38 cellular contexts compared by ENCODE assay signal in the genomic region with DNA sequence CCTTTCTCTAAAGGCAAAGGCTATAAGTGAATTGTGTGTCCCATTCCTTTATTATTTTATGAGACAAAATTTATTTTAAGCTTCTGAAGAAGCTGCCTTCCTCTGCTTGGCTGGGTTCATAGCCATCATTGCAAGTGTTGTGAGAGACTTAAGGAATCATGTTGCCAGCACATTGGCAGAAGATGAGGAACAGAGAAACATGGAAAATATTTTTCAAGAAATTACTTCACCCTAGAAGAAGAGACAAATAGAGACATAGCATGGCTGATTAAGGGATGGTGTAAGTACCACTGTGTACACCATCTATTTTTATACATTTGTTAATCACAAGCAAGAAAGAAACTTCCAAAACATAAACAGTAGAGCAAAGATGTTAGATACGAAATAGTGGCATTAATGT.
"Had no signal": no experiment of that assay in that cellular context is flagged by ENCODE, and none has a peak within 500 bp of the region (broad histone marks: within the 10 kb centered on the region; RNA-seq: fewer than 3 reads in every experiment).

No MANE protein-coding gene starts in this region.

- ATAC-seq: activated naive CD4-positive, alpha-beta T cell treated with anti-CD3 and anti-CD28 coated beads, Interleukin-2, amount 50 U/mL, for 72 hours; activated naive CD8-positive, alpha-beta T cell treated with anti-CD3 and anti-CD28 coated beads, Interleukin-2, amount 50 U/mL, for 24 hours; activated T-cell treated with anti-CD3 and anti-CD28 coated beads, Interleukin-2, amount 50 U/mL, for 4 hours; activated T-cell treated with anti-CD3 and anti-CD28 coated beads, Interleukin-2, amount 50 U/mL, for 72 hours; activated T-helper 17 cell treated with anti-CD3 and anti-CD28 coated beads, Interleukin-2, amount 50 U/mL, for 72 hours; body of pancreas had no signal

- H3K27ac ChIP-seq: adrenal gland, ascending aorta, body of pancreas, brain microvascular endothelial cell, breast epithelium, cardiac muscle cell had no signal

- H3K9me3 Mint-ChIP-seq: activated naive CD4-positive, alpha-beta T cell treated with anti-CD3 and anti-CD28 coated beads for 36 hours; activated naive CD4-positive, alpha-beta T cell treated with anti-CD3 and anti-CD28 coated beads, Interleukin-2, amount 10 ng/mL, durations not matched to agents 7 days and 5 days; activated naive CD4-positive, alpha-beta T cell treated with anti-CD3 and anti-CD28 coated beads, Interleukin-2, amount 50 U/mL, for 24 hours; activated naive CD4-positive, alpha-beta T cell treated with anti-CD3 and anti-CD28 coated beads, Interleukin-2, amount 50 U/mL, for 72 hours; activated naive CD8-positive, alpha-beta T cell treated with anti-CD3 and anti-CD28 coated beads for 36 hours; activated naive CD8-positive, alpha-beta T cell treated with anti-CD3 and anti-CD28 coated beads, Interleukin-2, amount 10 ng/mL, durations not matched to agents 7 days and 5 days; activated T-cell treated with anti-CD3 and anti-CD28 coated beads, Interleukin-2, amount 50 U/mL, for 24 hours; activated T-cell treated with anti-CD3 and anti-CD28 coated beads, Interleukin-2, amount 50 U/mL, for 72 hours; activated T-helper 1 cell treated with anti-CD3 and anti-CD28 coated beads, Interleukin-12 subunit alpha, Interleukin-12 subunit beta, Interleukin-2, Interleukin-4 antibody, amounts not matched to agents 30 ng/mL and 10 ng/mL and 1 ng/mL, durations not matched to agents 14 hours and 24 hours and 36 hours; activated T-helper 2 cell treated with anti-CD3 and anti-CD28 coated beads, Interferon-gamma antibody, Interleukin-2, Interleukin-4, amounts not matched to agents 10 μg/mL and 5 μg/mL and 100 μg/mL, durations not matched to agents 14 hours and 24 hours and 36 hours; brain had no signal

- H3K27me3 Mint-ChIP-seq: activated naive CD4-positive, alpha-beta T cell treated with anti-CD3 and anti-CD28 coated beads, Interleukin-2, amount 10 ng/mL, durations not matched to agents 7 days and 5 days; activated naive CD4-positive, alpha-beta T cell treated with anti-CD3 and anti-CD28 coated beads, Interleukin-2, amount 50 U/mL, for 24 hours; activated naive CD8-positive, alpha-beta T cell; activated naive CD8-positive, alpha-beta T cell treated with anti-CD3 and anti-CD28 coated beads for 36 hours; activated naive CD8-positive, alpha-beta T cell treated with anti-CD3 and anti-CD28 coated beads, Interleukin-2, amount 10 ng/mL, durations not matched to agents 7 days and 5 days; activated naive CD8-positive, alpha-beta T cell treated with anti-CD3 and anti-CD28 coated beads, Interleukin-2, amount 50 U/mL, for 24 hours; activated T-cell treated with anti-CD3 and anti-CD28 coated beads, Interleukin-2, amount 50 U/mL, for 24 hours; activated T-helper 17 cell treated with anti-CD3 and anti-CD28 coated beads, Interleukin-2, amount 50 U/mL, for 72 hours; brain; central memory CD8-positive, alpha-beta T cell had no signal

- H3K4me3 ChIP-seq: adrenal gland, ascending aorta, body of pancreas, breast epithelium, cardiac muscle cell had no signal

- H3K4me1 Mint-ChIP-seq: activated naive CD4-positive, alpha-beta T cell treated with anti-CD3 and anti-CD28 coated beads, Interleukin-2, amount 10 ng/mL, durations not matched to agents 7 days and 5 days; activated naive CD4-positive, alpha-beta T cell treated with anti-CD3 and anti-CD28 coated beads, Interleukin-2, amount 50 U/mL, for 24 hours; activated naive CD8-positive, alpha-beta T cell treated with anti-CD3 and anti-CD28 coated beads for 36 hours; activated naive CD8-positive, alpha-beta T cell treated with anti-CD3 and anti-CD28 coated beads, Interleukin-2, amount 10 ng/mL, durations not matched to agents 7 days and 5 days; activated naive CD8-positive, alpha-beta T cell treated with anti-CD3 and anti-CD28 coated beads, Interleukin-2, amount 50 U/mL, for 24 hours; activated T-helper 17 cell treated with anti-CD3 and anti-CD28 coated beads, Interleukin-2, amount 50 U/mL, for 72 hours; central memory CD8-positive, alpha-beta T cell had no signal

- H3K36me3 Mint-ChIP-seq: activated naive CD4-positive, alpha-beta T cell treated with anti-CD3 and anti-CD28 coated beads, Interleukin-2, amount 10 ng/mL, durations not matched to agents 7 days and 5 days; activated naive CD4-positive, alpha-beta T cell treated with anti-CD3 and anti-CD28 coated beads, Interleukin-2, amount 50 U/mL, for 24 hours; activated naive CD4-positive, alpha-beta T cell treated with anti-CD3 and anti-CD28 coated beads, Interleukin-2, amount 50 U/mL, for 72 hours; activated naive CD8-positive, alpha-beta T cell; activated naive CD8-positive, alpha-beta T cell treated with anti-CD3 and anti-CD28 coated beads for 36 hours; activated naive CD8-positive, alpha-beta T cell treated with anti-CD3 and anti-CD28 coated beads, Interleukin-2, amount 10 ng/mL, durations not matched to agents 7 days and 5 days; brain had no signal

- H3K27ac Mint-ChIP-seq: activated naive CD4-positive, alpha-beta T cell treated with anti-CD3 and anti-CD28 coated beads for 36 hours; activated naive CD4-positive, alpha-beta T cell treated with anti-CD3 and anti-CD28 coated beads, Interleukin-2, amount 10 ng/mL, durations not matched to agents 7 days and 5 days; activated naive CD4-positive, alpha-beta T cell treated with anti-CD3 and anti-CD28 coated beads, Interleukin-2, amount 50 U/mL, for 24 hours; activated naive CD4-positive, alpha-beta T cell treated with anti-CD3 and anti-CD28 coated beads, Interleukin-2, amount 50 U/mL, for 72 hours; activated naive CD8-positive, alpha-beta T cell; activated naive CD8-positive, alpha-beta T cell treated with anti-CD3 and anti-CD28 coated beads for 36 hours; activated naive CD8-positive, alpha-beta T cell treated with anti-CD3 and anti-CD28 coated beads, Interleukin-2, amount 10 ng/mL, durations not matched to agents 7 days and 5 days; activated naive CD8-positive, alpha-beta T cell treated with anti-CD3 and anti-CD28 coated beads, Interleukin-2, amount 50 U/mL, for 24 hours; activated T-cell treated with anti-CD3 and anti-CD28 coated beads, Interleukin-2, amount 50 U/mL, for 24 hours; activated T-cell treated with anti-CD3 and anti-CD28 coated beads, Interleukin-2, amount 50 U/mL, for 72 hours; activated T-helper 1 cell treated with anti-CD3 and anti-CD28 coated beads, Interleukin-12 subunit alpha, Interleukin-12 subunit beta, Interleukin-2, Interleukin-4 antibody, amounts not matched to agents 30 ng/mL and 10 ng/mL and 1 ng/mL, durations not matched to agents 14 hours and 24 hours and 36 hours; activated T-helper 17 cell treated with anti-CD3 and anti-CD28 coated beads, Interleukin-2, amount 50 U/mL, for 72 hours; activated T-helper 2 cell treated with anti-CD3 and anti-CD28 coated beads, Interferon-gamma antibody, Interleukin-2, Interleukin-4, amounts not matched to agents 10 μg/mL and 5 μg/mL and 100 μg/mL, durations not matched to agents 14 hours and 24 hours and 36 hours had no signal

- H3K4me1 ChIP-seq: adrenal gland, ascending aorta, body of pancreas, breast epithelium had no signal

- H3K9me3 ChIP-seq: adrenal gland, ascending aorta, body of pancreas, breast epithelium had no signal

- DNase-seq: activated effector memory CD4-positive, alpha-beta T cell treated with anti-CD3 and anti-CD28 coated beads, Interleukin-2, amount 50 U/mL, for 16 hours; activated effector memory CD4-positive, alpha-beta T cell treated with Interleukin-2 at 50 U/mL for 16 hours; activated gamma-delta T cell; activated gamma-delta T cell treated with Interleukin-2 at 50 U/mL for 16 hours; activated naive CD4-positive, alpha-beta T cell; activated naive CD4-positive, alpha-beta T cell treated with anti-CD3 and anti-CD28 coated beads for 36 hours; activated naive CD4-positive, alpha-beta T cell treated with anti-CD3 and anti-CD28 coated beads, Interleukin-2, amount 10 ng/mL, durations not matched to agents 7 days and 5 days; activated naive CD4-positive, alpha-beta T cell treated with anti-CD3 and anti-CD28 coated beads, Interleukin-2, amount 50 U/mL, for 16 hours; activated naive CD4-positive, alpha-beta T cell treated with Interleukin-2 at 50 U/mL for 16 hours; activated naive CD8-positive, alpha-beta T cell treated with anti-CD3 and anti-CD28 coated beads for 36 hours; activated naive CD8-positive, alpha-beta T cell treated with anti-CD3 and anti-CD28 coated beads, Interleukin-2, amount 10 ng/mL, durations not matched to agents 7 days and 5 days; activated naive CD8-positive, alpha-beta T cell treated with anti-CD3 and anti-CD28 coated beads, Interleukin-2, amount 50 U/mL, for 24 hours; activated T-cell treated with anti-CD3 and anti-CD28 coated beads for 4 hours; activated T-cell treated with anti-CD3 and anti-CD28 coated beads, Interleukin-2, amount 50 U/mL, for 1 hour; activated T-cell treated with anti-CD3 and anti-CD28 coated beads, Interleukin-2, amount 50 U/mL, for 24 hours; activated T-cell treated with anti-CD3 and anti-CD28 coated beads, Interleukin-2, amount 50 U/mL, for 4 hours; activated T-cell treated with anti-CD3 and anti-CD28 coated beads, Interleukin-2, amount 50 U/mL, for 48 hours; activated T-cell treated with anti-CD3 and anti-CD28 coated beads, Interleukin-2, amount 50 U/mL, for 72 hours; adrenal gland; amniotic stem cell; amygdala; aorta; body of pancreas; brain microvascular endothelial cell; caudate nucleus; central memory CD4-positive, alpha-beta T cell; cerebellar nuclear complex had no signal

- H3K36me3 ChIP-seq: adrenal gland, ascending aorta, brain microvascular endothelial cell, breast epithelium, cardiac muscle cell had no signal

- H3K4me3 Mint-ChIP-seq: activated naive CD4-positive, alpha-beta T cell treated with anti-CD3 and anti-CD28 coated beads for 36 hours; activated naive CD4-positive, alpha-beta T cell treated with anti-CD3 and anti-CD28 coated beads, Interleukin-2, amount 10 ng/mL, durations not matched to agents 7 days and 5 days; activated naive CD4-positive, alpha-beta T cell treated with anti-CD3 and anti-CD28 coated beads, Interleukin-2, amount 50 U/mL, for 24 hours; activated naive CD8-positive, alpha-beta T cell; activated naive CD8-positive, alpha-beta T cell treated with anti-CD3 and anti-CD28 coated beads for 36 hours; activated naive CD8-positive, alpha-beta T cell treated with anti-CD3 and anti-CD28 coated beads, Interleukin-2, amount 10 ng/mL, durations not matched to agents 7 days and 5 days; activated naive CD8-positive, alpha-beta T cell treated with anti-CD3 and anti-CD28 coated beads, Interleukin-2, amount 50 U/mL, for 24 hours; activated T-cell treated with anti-CD3 and anti-CD28 coated beads, Interleukin-2, amount 50 U/mL, for 24 hours; activated T-cell treated with anti-CD3 and anti-CD28 coated beads, Interleukin-2, amount 50 U/mL, for 4 hours; activated T-cell treated with anti-CD3 and anti-CD28 coated beads, Interleukin-2, amount 50 U/mL, for 72 hours; activated T-helper 1 cell treated with anti-CD3 and anti-CD28 coated beads, Interleukin-12 subunit alpha, Interleukin-12 subunit beta, Interleukin-2, Interleukin-4 antibody, amounts not matched to agents 30 ng/mL and 10 ng/mL and 1 ng/mL, durations not matched to agents 14 hours and 24 hours and 36 hours; activated T-helper 17 cell treated with anti-CD3 and anti-CD28 coated beads, Interleukin-2, amount 50 U/mL, for 72 hours; brain; central memory CD8-positive, alpha-beta T cell had no signal

- H3K27me3 ChIP-seq: adrenal gland, ascending aorta, body of pancreas, brain microvascular endothelial cell, breast epithelium, cardiac muscle cell had no signal
